ENCODE assay signal across 16 cellular contexts in the genomic region with DNA sequence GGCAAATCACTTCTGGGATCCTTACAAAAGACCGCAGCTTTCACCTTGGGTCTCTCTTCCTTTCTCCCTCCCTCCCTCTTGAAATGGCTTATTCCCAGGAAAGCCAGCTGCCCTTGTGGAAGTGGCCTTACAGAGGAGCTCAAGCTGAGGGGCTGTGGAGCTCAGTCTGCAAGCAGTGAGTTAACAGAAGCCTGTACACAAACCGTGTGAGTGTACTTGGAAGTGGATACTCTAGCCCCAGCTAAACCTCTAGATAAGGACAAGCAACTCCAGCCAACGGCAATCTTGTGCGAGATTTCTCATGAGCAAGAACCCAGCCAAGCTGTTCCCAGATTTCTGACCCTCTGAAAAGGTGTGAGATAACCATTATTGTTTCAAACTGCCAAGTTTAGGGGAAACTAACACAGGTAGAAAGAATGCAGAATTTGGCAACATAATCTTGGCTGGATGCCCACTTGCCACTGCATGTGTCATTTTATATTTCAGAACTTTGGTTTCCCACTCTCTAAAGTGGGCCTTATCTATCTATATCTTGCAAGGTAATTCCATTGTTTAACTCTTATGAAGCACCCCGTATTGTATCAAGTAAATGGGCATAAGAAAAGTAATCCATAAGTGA.
A peak's percentile ranks its signal among the peaks of the same experiment; 100 is the strongest.
DNase-seq lines count a peak whose midpoint lies in the region; ATAC-seq and TF ChIP-seq lines count a peak whose summit lies in the region.
"Had no signal": no experiment of that assay in that cellular context is flagged by ENCODE, and none has a peak within 500 bp of the region (broad histone marks: within the 10 kb centered on the region; RNA-seq: fewer than 3 reads in every experiment).

No MANE protein-coding gene starts in this region.

- H2AFZ ChIP-seq in ACC112 (ENCODE audit: low read length, unreplicated experiment) (peak overlapping the region; percentile 60), GM23338 (peak overlapping the region; percentile 88)

- no peaks in the 10 kb centered on the region for H3F3A ChIP-seq in GM23338 (replicated peaks; ENCODE audit: low read depth)

- H3K27ac Mint-ChIP-seq in GM23338 (0 out of 2 replicates have a peak overlapping the region, but pooled peaks have one; percentile 45), type B pancreatic cell (no peak overlapping the region)
- H3K27ac Mint-ChIP-seq: activated naive CD4-positive, alpha-beta T cell treated with anti-CD3 and anti-CD28 coated beads, Interleukin-2, amount 10 ng/mL, durations not matched to agents 7 days and 5 days; B cell; natural killer cell; T-helper 2 cell treated with Interferon-gamma antibody and Interleukin-4, amounts not matched to agents 5 μg/mL and 100 μg/mL, for 36 hours had no signal

- H3K36me3 Mint-ChIP-seq in GM23338 (ENCODE audit: low read depth) (no peaks in the 10 kb centered on the region), type B pancreatic cell (no peaks in the 10 kb centered on the region)
- H3K36me3 Mint-ChIP-seq: activated naive CD4-positive, alpha-beta T cell treated with anti-CD3 and anti-CD28 coated beads, Interleukin-2, amount 10 ng/mL, durations not matched to agents 7 days and 5 days; natural killer cell had no signal

- ATAC-seq in GM23338 (peak; percentile 81), HG03045 (IDR thresholded peaks at IDR 0.05; ENCODE audit: unreplicated experiment) (no peak)
- ATAC-seq in stimulated activated naive CD8-positive, alpha-beta T cell treated with anti-CD3 and anti-CD28 coated beads, Interleukin-15, Interleukin-2, amounts not matched to agents 100 U/mL and 50 U/mL, for 24 hours = no peak
- ATAC-seq: K562, natural killer cell had no signal

- H3K27ac ChIP-seq in ACC112 (ENCODE audit: low read depth, low read length) = no peak overlapping the region
- no peak overlapping the region for H3K27ac ChIP-seq in GM23338 (ENCODE audit: low read depth)
- H3K27ac ChIP-seq: RWPE1 had no signal

- no peak overlapping the region for H3K4me2 ChIP-seq in GM23338

- H3K79me2 ChIP-seq in ACC112 (ENCODE audit: control insufficient read depth, insufficient read depth, low read length, unreplicated experiment) (no peaks in the 10 kb centered on the region), GM23338 (replicated peaks; ENCODE audit: insufficient read depth) (no peaks in the 10 kb centered on the region)

- H3K36me3 ChIP-seq in ACC112 (ENCODE audit: insufficient read depth, low read length) (no peaks in the 10 kb centered on the region), GM23338 (ENCODE audit: insufficient read depth) (no peaks in the 10 kb centered on the region)

- DNase-seq in GM23338 (ENCODE audit: low spot score) (peak; percentile 49), RPMI8226 (peak; percentile 17), fibroblast of the aortic adventitia (ENCODE audit: low read depth) (peak; percentile 74), type B pancreatic cell (ENCODE audit: extremely low spot score, unreplicated experiment) (no peak)
- DNase-seq in stimulated activated naive CD8-positive, alpha-beta T cell treated with anti-CD3 and anti-CD28 coated beads, Interleukin-15, Interleukin-2, amounts not matched to agents 100 U/mL and 50 U/mL, for 24 hours = no peak
- DNase-seq: activated CD4-positive, alpha-beta T cell treated with anti-CD3 and anti-CD28 coated beads for 48 hours; activated naive CD4-positive, alpha-beta T cell treated with anti-CD3 and anti-CD28 coated beads, Interleukin-2, amount 10 ng/mL, durations not matched to agents 7 days and 5 days; natural killer cell; NCI-H1105 treated with DMSO at 0.1 percent for 48 hours had no signal

- H3K4me1 ChIP-seq in ACC112 (ENCODE audit: control insufficient read depth, insufficient read depth, low read length, unreplicated experiment) = peaks cover 6% of the 10 kb centered on the region
- peaks cover 5% of the 10 kb centered on the region for H3K4me1 ChIP-seq in GM23338 (ENCODE audit: insufficient read depth)

- H3K9me3 Mint-ChIP-seq in GM23338 = no peaks in the 10 kb centered on the region
- H3K9me3 Mint-ChIP-seq in type B pancreatic cell = no peaks in the 10 kb centered on the region

- H3K27me3 ChIP-seq in ACC112 (ENCODE audit: insufficient read depth, low read length) (no peaks in the 10 kb centered on the region), GM23338 (ENCODE audit: insufficient read depth) (no peaks in the 10 kb centered on the region)

- H3K4me1 Mint-ChIP-seq in GM23338 (peaks cover 4% of the 10 kb centered on the region), type B pancreatic cell (ENCODE audit: unreplicated experiment) (no peaks in the 10 kb centered on the region)
- H3K4me1 Mint-ChIP-seq: activated naive CD4-positive, alpha-beta T cell treated with anti-CD3 and anti-CD28 coated beads, Interleukin-2, amount 10 ng/mL, durations not matched to agents 7 days and 5 days; B cell; natural killer cell had no signal

- H3K4me3 Mint-ChIP-seq in GM23338 (no peak overlapping the region), type B pancreatic cell (no peak overlapping the region)
- H3K4me3 Mint-ChIP-seq: activated naive CD4-positive, alpha-beta T cell treated with anti-CD3 and anti-CD28 coated beads, Interleukin-2, amount 10 ng/mL, durations not matched to agents 7 days and 5 days; B cell; natural killer cell; T-helper 2 cell treated with Interferon-gamma antibody and Interleukin-4, amounts not matched to agents 5 μg/mL and 100 μg/mL, for 36 hours had no signal

- H3K27me3 Mint-ChIP-seq in GM23338 (ENCODE audit: insufficient read depth, low read depth, poor library complexity) (no peaks in the 10 kb centered on the region), type B pancreatic cell (peaks cover 35% of the 10 kb centered on the region)
- H3K27me3 Mint-ChIP-seq: activated naive CD4-positive, alpha-beta T cell treated with anti-CD3 and anti-CD28 coated beads, Interleukin-2, amount 10 ng/mL, durations not matched to agents 7 days and 5 days; B cell had no signal

- TF ChIP-seq CTCF in GM23338 (conservative IDR thresholded peaks at IDR 0.05; ENCODE audit: low read depth in 2 of 2) = no peak
- no peak for TF ChIP-seq CTCF in fibroblast of the aortic adventitia (IDR thresholded peaks at IDR 0.05; ENCODE audit: insufficient read depth, low read length)
- no peak for TF ChIP-seq CTCF in type B pancreatic cell (conservative IDR thresholded peaks at IDR 0.05)

- H3K9me2 ChIP-seq in GM23338 (ENCODE audit: insufficient read depth) = no peaks in the 10 kb centered on the region

- H4K20me1 ChIP-seq in GM23338 (replicated peaks; ENCODE audit: insufficient read depth) = no peaks in the 10 kb centered on the region

- H3K4me3 ChIP-seq in ACC112 (ENCODE audit: low read depth, low read length) (no peak overlapping the region), GM23338 (no peak overlapping the region), fibroblast of the aortic adventitia (ENCODE audit: low read depth, low read length) (no peak overlapping the region)
- H3K4me3 ChIP-seq: K562, lung had no signal

TF ChIP-seq in GM23338, 12 proteins besides CTCF, POLR2A, EP300 and RAD21 (continues in another document):
- TF ChIP-seq EZH2 (IDR thresholded peaks at IDR 0.05; ENCODE audit: low read depth, unreplicated experiment) = no peak

Comparison
In these comparisons a context has a peak if more than half of its experiments do, and no peak if none do; other contexts are left out.
1. DNase-seq: peak in GM23338 (single experiment), RPMI8226 (single experiment) and fibroblast of the aortic adventitia (single experiment); none in stimulated activated naive CD8-positive, alpha-beta T cell treated with anti-CD3 and anti-CD28 coated beads, Interleukin-15, Interleukin-2, amounts not matched to agents 100 U/mL and 50 U/mL, for 24 hours (single experiment) and type B pancreatic cell (single experiment).